In the genomic region with DNA sequence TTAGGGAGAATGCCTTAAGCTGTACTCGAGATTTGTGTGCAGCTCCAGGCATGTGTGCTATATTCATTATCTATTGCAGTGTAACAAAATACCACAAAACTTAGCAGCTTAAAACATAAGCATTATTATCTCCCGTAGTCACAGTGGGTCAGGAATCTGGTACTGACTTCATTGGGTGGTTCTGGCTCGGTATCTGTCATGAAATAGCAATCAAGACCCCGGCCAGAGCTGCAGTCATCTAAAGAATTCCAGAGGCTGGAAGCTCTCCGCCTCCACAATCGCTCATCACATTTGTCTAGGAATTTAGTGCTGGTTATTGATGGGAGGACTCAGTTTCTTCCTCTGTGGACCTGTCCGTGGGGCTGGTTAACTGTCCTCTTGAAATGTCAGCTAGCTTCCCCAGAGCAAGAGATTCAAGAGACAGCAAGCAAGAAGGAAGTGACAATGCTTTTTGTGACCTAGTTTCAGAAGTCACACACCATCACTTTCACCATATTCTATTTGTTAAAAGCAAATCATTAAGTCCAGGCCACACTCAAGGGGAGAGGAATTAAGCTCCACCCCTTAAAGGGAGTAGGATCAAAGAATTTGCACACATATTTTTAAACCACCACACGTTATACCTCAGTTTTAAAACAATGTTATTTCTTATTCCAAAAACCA, we compare ENCODE assay signal across 19 cellular contexts.
DNase-seq lines count a peak whose midpoint lies in the region; ATAC-seq and TF ChIP-seq lines count a peak whose summit lies in the region.
"Had no signal": no experiment of that assay in that cellular context is flagged by ENCODE, and none has a peak within 500 bp of the region (broad histone marks: within the 10 kb centered on the region; RNA-seq: fewer than 3 reads in every experiment).

No MANE protein-coding gene starts in this region.

- CTCF ChIA-PET in SK-N-SH (lab: Yijun Ruan, JAX) = interaction anchor here (1.1 to 1.8 kb wide), 2 partner anchors 22 to 815 kb away, joined by 3 to 7 read pairs; no protein-coding TSS in a partner anchor

- no peaks in the 10 kb centered on the region for H3K9me3 ChIP-seq in right atrium auricular region
- no peaks in the 10 kb centered on the region for H3K9me3 ChIP-seq in right cardiac atrium (ENCODE audit: control insufficient read depth, low read length)
- no peaks in the 10 kb centered on the region for H3K9me3 ChIP-seq in SK-N-SH
- no peaks in the 10 kb centered on the region for H3K9me3 ChIP-seq in SJCRH30 (replicated peaks)

- TF ChIP-seq CTCF in right atrium auricular region (IDR thresholded peaks at IDR 0.05) (no peak), SK-N-SH (IDR thresholded peaks at IDR 0.05) (no peak), GM13976 (IDR thresholded peaks at IDR 0.05; ENCODE audit: borderline replicate concordance, control extremely low read depth, extremely low read depth, insufficient read depth, missing control alignments) (no peak)

- POLR2A ChIA-PET in SK-N-SH (lab: Yijun Ruan, JAX) = no interaction called here

- no peaks in the 10 kb centered on the region for H3K79me2 ChIP-seq in SK-N-SH (ENCODE audit: insufficient read depth)

- no peak for ATAC-seq in Right ventricle myocardium inferior
- no peak for ATAC-seq in right cardiac atrium
- no peak for ATAC-seq in GM19397 (IDR thresholded peaks at IDR 0.05; ENCODE audit: unreplicated experiment)
- ATAC-seq: HCT116 had no signal

- H3K36me3 ChIP-seq in right atrium auricular region = no peaks in the 10 kb centered on the region
- no peaks in the 10 kb centered on the region for H3K36me3 ChIP-seq in SK-N-SH (replicated peaks in 1 of 2; ENCODE audit: control insufficient read depth in 1 of 2, insufficient read depth in 2 of 2, low read length in 1 of 2)
- H3K36me3 ChIP-seq in SJCRH30 = no peaks in the 10 kb centered on the region

- no peaks in the 10 kb centered on the region for H3K27me3 ChIP-seq in right atrium auricular region
- no peaks in the 10 kb centered on the region for H3K27me3 ChIP-seq in right cardiac atrium (ENCODE audit: control insufficient read depth, insufficient read depth)
- no peaks in the 10 kb centered on the region for H3K27me3 ChIP-seq in SK-N-SH (ENCODE audit: insufficient read depth)
- H3K27me3 ChIP-seq in SJCRH30 = no peaks in the 10 kb centered on the region

- in situ Hi-C loops in GM13976 (cut with MboI; ENCODE audit: low sequenced_read_pairs, unreplicated experiment) = loop anchor here (25.0 kb wide), 1 partner anchor 626 kb away; no protein-coding TSS in a partner anchor

- H4K20me1 ChIP-seq in SK-N-SH (ENCODE audit: insufficient read depth) = no peaks in the 10 kb centered on the region

- H3F3A ChIP-seq in SK-N-SH (replicated peaks; ENCODE audit: insufficient read depth) = peaks cover 8% of the 10 kb centered on the region

- no peak overlapping the region for H3K4me2 ChIP-seq in SK-N-SH

- DNase-seq in right atrium auricular region (ENCODE audit: low spot score) = no peak
- DNase-seq in Right ventricle myocardium inferior (ENCODE audit: missing footprints) = no peak
- peak; percentile 20 for DNase-seq in MV-4-11 (lab: John Stamatoyannopoulos, UW)
- DNase-seq in right cardiac atrium = no peak
- DNase-seq in SK-N-SH = no peak
- DNase-seq in GM13976 (ENCODE audit: low spot score) = no peak
- no peak for DNase-seq in SJCRH30
- DNase-seq: CD4-positive, alpha-beta T cell; DMS79 treated with DMSO at 0.1 percent for 48 hours; GDM1; NCI-H146; NCI-H2227 treated with DMSO at 0.1 percent for 48 hours; NCI-H526 treated with DMSO at 0.1 percent for 48 hours; NK-92 treated with Interleukin-12 subunit alpha and Interleukin-12 subunit beta, amount 100 ng/mL, for 24 hours; OCI-M1; RPMI8226 had no signal

- peaks cover 0 to 52% of the 10 kb centered on the region in 2 donors for H3K4me1 ChIP-seq in right atrium auricular region
- peaks cover 16% of the 10 kb centered on the region for H3K4me1 ChIP-seq in right cardiac atrium (ENCODE audit: control insufficient read depth, insufficient read depth, low read length)
- peaks cover 11 to 23% of the 10 kb centered on the region in 2 experiments for H3K4me1 ChIP-seq in SK-N-SH (ENCODE audit: control insufficient read depth in 1 of 2, insufficient read depth in 2 of 2, low read depth in 1 of 2, low read length in 1 of 2)
- H3K4me1 ChIP-seq in SJCRH30 = no peaks in the 10 kb centered on the region

- H3K27ac ChIP-seq in right atrium auricular region (peak overlapping the region; percentile 73 to 84), right cardiac atrium (ENCODE audit: low read length) (peak overlapping the region; percentile 1), SK-N-SH (ENCODE audit: low read depth in 2 of 2, low read length in 1 of 2) (no peak overlapping the region), SJCRH30 (no peak overlapping the region)
- H3K27ac ChIP-seq: GM23248 had no signal

- H2AFZ ChIP-seq in SK-N-SH (ENCODE audit: low read depth) = no peak overlapping the region
- H2AFZ ChIP-seq: GM23248 had no signal

- no peak overlapping the region for H3K4me3 ChIP-seq in right atrium auricular region
- H3K4me3 ChIP-seq in right cardiac atrium (ENCODE audit: low read length) = no peak overlapping the region
- H3K4me3 ChIP-seq in SK-N-SH (ENCODE audit: low read depth in 2 of 2, low read length in 1 of 2) = no peak overlapping the region
- no peak overlapping the region for H3K4me3 ChIP-seq in SJCRH30
- H3K4me3 ChIP-seq: GM23248 had no signal

- 65% methylated on average over 8 of the region's 8 CpGs for WGBS in right cardiac atrium
- WGBS in SK-N-SH (ENCODE audit: low lambda C conversion rate) = 88% methylated on average over 8 of the region's 8 CpGs

- no peak overlapping the region for H3K9ac ChIP-seq in SK-N-SH
- H3K9ac ChIP-seq: GM23248 had no signal

- TF ChIP-seq EP300 in SK-N-SH (IDR thresholded peaks at IDR 0.05; ENCODE audit: borderline replicate concordance in 1 of 2, low read depth in 1 of 2, low read length in 1 of 2) = no peak

- no peak for TF ChIP-seq RAD21 in SK-N-SH (IDR thresholded peaks at IDR 0.05; ENCODE audit: low read length)

- intact Hi-C loops in Right ventricle myocardium inferior (cut with DNase I) (loop anchor here (1.0 to 5.0 kb wide), 2 partner anchors 160 to 556 kb away; partner anchors contain the start of gene RARB), right cardiac atrium (cut with DNase I) (loop anchor here in 2 of 4 donors (5.0 to 10.0 kb wide), 3 partner anchors 161 to 554 kb away; partner anchors contain the start of gene RARB (in 2 of the 2))

- no peaks in the 10 kb centered on the region for H3K9me2 ChIP-seq in SK-N-SH

TF ChIP-seq in SK-N-SH, 30 proteins besides CTCF, POLR2A, EP300 and RAD21 (continues in another document):
- TF ChIP-seq RXRA (IDR thresholded peaks at IDR 0.05; ENCODE audit: borderline replicate concordance, low read depth) = no peak
- TF ChIP-seq TEAD4 (IDR thresholded peaks at IDR 0.05; ENCODE audit: borderline replicate concordance, insufficient read depth) = no peak
- no peak for TF ChIP-seq NRF1 (IDR thresholded peaks at IDR 0.05; ENCODE audit: low read depth, low read length)
- TF ChIP-seq CHD2 (IDR thresholded peaks at IDR 0.05; ENCODE audit: low read length, partially characterized antibody) = no peak
- no peak for TF ChIP-seq JUND (IDR thresholded peaks at IDR 0.05)
- TF ChIP-seq USF1 (IDR thresholded peaks at IDR 0.05; ENCODE audit: borderline replicate concordance, low read depth) = no peak
- no peak for TF ChIP-seq FOSL2 (IDR thresholded peaks at IDR 0.05; ENCODE audit: borderline replicate concordance, low read depth)
- no peak for TF ChIP-seq FOXJ3 (CRISPR knock-in tag; IDR thresholded peaks at IDR 0.05)
- no peak for TF ChIP-seq MXI1 (IDR thresholded peaks at IDR 0.05; ENCODE audit: low read depth, low read length)
- TF ChIP-seq RFX5 (IDR thresholded peaks at IDR 0.05; ENCODE audit: low read length) = no peak
- TF ChIP-seq MEF2A (IDR thresholded peaks at IDR 0.05; ENCODE audit: borderline replicate concordance, low read depth) = no peak
- TF ChIP-seq TCF12 (IDR thresholded peaks at IDR 0.05) = no peak
- TF ChIP-seq TAF1 (IDR thresholded peaks at IDR 0.05; ENCODE audit: borderline replicate concordance, low read depth, low read length) = no peak
- TF ChIP-seq SIN3A (IDR thresholded peaks at IDR 0.05; ENCODE audit: borderline replicate concordance, low read depth, low read length) = no peak
- TF ChIP-seq POLR2AphosphoS5 (IDR thresholded peaks at IDR 0.05; ENCODE audit: low read depth, low read length) = no peak
- no peak for TF ChIP-seq REST (IDR thresholded peaks at IDR 0.05; ENCODE audit: low read depth, low read length)

Comparison
In these comparisons a context has a peak if more than half of its experiments do, and no peak if none do; other contexts are left out.
1. H3K27ac ChIP-seq: peak in right atrium auricular region (2 of 2) and right cardiac atrium (single experiment); none in SK-N-SH (0 of 2) and SJCRH30 (single experiment).